In genomic region chr21:15660424-15660805, GRCh38 we compare ENCODE assay signal across 17 cellular contexts.
"Had no signal": no experiment of that assay in that cellular context is flagged by ENCODE, and none has a peak within 500 bp of the region (broad histone marks: within the 10 kb centered on the region; RNA-seq: fewer than 3 reads in every experiment).

No MANE protein-coding gene starts in this region.

- H3K9me3 ChIP-seq: adrenal gland, breast epithelium, left ventricle myocardium inferior, sigmoid colon, spleen, thyroid gland, vagina had no signal

- H3K36me3 ChIP-seq: adrenal gland, breast epithelium, left ventricle myocardium inferior, sigmoid colon, spleen, thyroid gland, vagina had no signal

- H3K4me1 ChIP-seq: adrenal gland, breast epithelium, left ventricle myocardium inferior, spleen had no signal

- H3K27ac ChIP-seq: adrenal gland, breast epithelium, left ventricle myocardium inferior, spleen, thyroid gland, vagina had no signal

- ATAC-seq: activated CD4-positive, alpha-beta T cell treated with anti-CD3 and anti-CD28 coated beads for 36 hours; activated naive CD4-positive, alpha-beta T cell treated with anti-CD3 and anti-CD28 coated beads, Interleukin-2, amount 50 U/mL, for 72 hours; stimulated activated naive B cell treated with anti-CD40 and anti-IgM and Interleukin-4, amounts not matched to agents 10 μg/mL and 1 μg/mL and 100 μg/mL, for 72 hours had no signal

- H3K27me3 ChIP-seq: adrenal gland, breast epithelium, sigmoid colon, spleen, thyroid gland, vagina had no signal

- FAIRE-seq: astrocyte had no signal

- DNase-seq: activated CD4-positive, alpha-beta T cell treated with anti-CD3 and anti-CD28 coated beads for 36 hours; activated CD4-positive, alpha-beta T cell treated with anti-CD3 and anti-CD28 coated beads, Interleukin-2, amount 50 U/mL, for 48 hours; activated gamma-delta T cell treated with Interleukin-2 at 50 U/mL for 16 hours; adrenal gland; dermis blood vessel endothelial cell; effector memory CD4-positive, alpha-beta T cell; foreskin fibroblast; left ventricle myocardium inferior; naive B cell; sigmoid colon; spleen; stimulated activated naive B cell treated with anti-CD40 and anti-IgM and Interleukin-4, amounts not matched to agents 10 μg/mL and 1 μg/mL and 100 μg/mL, for 72 hours; thyroid gland had no signal

- H3K4me3 ChIP-seq: adrenal gland, breast epithelium, left ventricle myocardium inferior, sigmoid colon, spleen, thyroid gland, vagina had no signal
